ENCODE assay signal across 8 cellular contexts in the genomic region with DNA sequence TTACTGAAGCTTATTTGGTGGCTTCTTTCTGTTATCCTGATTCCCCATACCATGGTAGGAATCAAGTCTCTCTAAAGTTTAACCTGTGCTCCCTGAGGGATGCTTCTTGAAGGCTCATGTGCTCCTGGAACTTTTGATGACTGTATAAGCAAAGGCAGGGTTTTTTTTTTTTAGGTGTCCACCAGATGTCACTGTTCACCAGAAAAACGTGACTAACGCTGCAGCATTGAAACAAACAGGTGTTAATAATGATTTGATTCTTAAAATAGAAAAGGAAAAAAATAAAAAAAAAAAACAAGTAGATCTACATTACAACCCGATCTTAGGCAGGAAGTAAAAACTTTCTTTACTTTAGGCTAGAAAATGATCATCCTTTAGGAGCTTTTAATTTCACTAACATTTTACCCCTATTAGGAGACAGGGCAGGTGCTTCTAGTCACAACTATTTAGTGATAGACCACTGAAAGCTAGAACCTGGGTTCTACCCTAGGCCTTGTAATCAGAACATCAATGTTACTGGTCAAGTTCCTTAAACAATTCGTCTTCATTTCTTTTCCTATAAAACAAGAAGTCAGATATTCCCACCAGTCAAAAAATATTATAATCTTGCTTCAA.
DNase-seq lines count a peak whose midpoint lies in the region; ATAC-seq and TF ChIP-seq lines count a peak whose summit lies in the region.

No MANE protein-coding gene starts in this region.

- peak; percentile 67 for TF ChIP-seq CTCF in VCaP (conservative IDR thresholded peaks at IDR 0.05)

- peak overlapping the region; percentile 15; the same call in 1 of the 2 replicates for H3K27ac ChIP-seq in VCaP

- peak; percentile 63 for DNase-seq in COR-L47 (lab: John Stamatoyannopoulos, UW)
- peak; percentile 77 for DNase-seq in NCI-H1105 treated with DMSO at 0.1 percent for 48 hours (lab: John Stamatoyannopoulos, UW)
- peak; percentile 38 for DNase-seq in iPS DF 4.7 (ENCODE audit: extremely low read depth, low spot score)
- DNase-seq in GM19238 (ENCODE audit: insufficient read length, low spot score): no peak
- DNase-seq in left colon: no peak

- intact Hi-C loops in left colon (cut with DNase I, micrococcal nuclease): no loop called here

- peak; percentile 61 for ATAC-seq in GM18519 (IDR thresholded peaks at IDR 0.05; ENCODE audit: low FRiP score, unreplicated experiment)
- peak; percentile 74 for ATAC-seq in HG02884 (IDR thresholded peaks at IDR 0.05; ENCODE audit: unreplicated experiment)
- no peak for ATAC-seq in left colon

Comparison
In these comparisons a context has a peak if more than half of its experiments do, and no peak if none do; other contexts are left out.
1. DNase-seq: peak in COR-L47 (single experiment), NCI-H1105 treated with DMSO at 0.1 percent for 48 hours (single experiment) and iPS DF 4.7 (single experiment); none in GM19238 (single experiment) and left colon (0 of 2).